Comparison of ENCODE assay signal across 9 cellular contexts in genomic region chr6:33851959-33852358, GRCh38. TPM values are rescaled to one million over a fixed set of nuclear protein-coding genes. Genes with fewer than 3 reads are reported as not detected.
DNase-seq lines count a peak whose midpoint lies in the region; ATAC-seq and TF ChIP-seq lines count a peak whose summit lies in the region.
"Had no signal": no experiment of that assay in that cellular context is flagged by ENCODE, and none has a peak within 500 bp of the region (broad histone marks: within the 10 kb centered on the region; RNA-seq: fewer than 3 reads in every experiment).

No MANE protein-coding gene starts in this region.

- ATAC-seq in RWPE2 (ENCODE audit: low read depth) (peak; percentile 43; the same call in 1 of the 3 replicates), foreskin keratinocyte (no peak), HG02840 (IDR thresholded peaks at IDR 0.05; ENCODE audit: low FRiP score, unreplicated experiment) (no peak), HG03521 (IDR thresholded peaks at IDR 0.05; ENCODE audit: unreplicated experiment) (no peak), HG02870 (IDR thresholded peaks at IDR 0.05; ENCODE audit: unreplicated experiment) (no peak)

- H3K36me3 ChIP-seq in GM06990 (ENCODE audit: control insufficient read depth, insufficient read depth, low read length) (no peaks in the 10 kb centered on the region), RWPE2 (ENCODE audit: low read depth) (no peaks in the 10 kb centered on the region)

- no peak overlapping the region for H3K27ac ChIP-seq in 22Rv1
- no peak overlapping the region for H3K27ac ChIP-seq in RWPE2 (ENCODE audit: poor library complexity, severe bottlenecking)
- no peak overlapping the region for H3K27ac ChIP-seq in foreskin keratinocyte

- H3K9me3 ChIP-seq in RWPE2 (ENCODE audit: severe bottlenecking), result no peaks in the 10 kb centered on the region

- H3K4me3 ChIP-seq in GM06990 (replicated peaks; ENCODE audit: low read depth, low read length) (no peak overlapping the region), RWPE2 (ENCODE audit: severe bottlenecking) (no peak overlapping the region)

- DNase-seq in GM06990 (ENCODE audit: extremely low read depth, insufficient read length) (no peak), RWPE2 (ENCODE audit: low spot score) (no peak), foreskin keratinocyte (no peak), NOMO-1 treated with DMSO at 0.1 percent for 48 hours (lab: John Stamatoyannopoulos, UW; ENCODE audit: unreplicated experiment) (no peak)
- DNase-seq: stimulated activated CD4-positive, alpha-beta T cell treated with anti-CD3 and anti-CD28 coated beads, Interleukin-2, amount 100 ng/mL, for 48 hours had no signal

- H3K4me1 ChIP-seq in RWPE2 (ENCODE audit: insufficient read depth, poor library complexity, severe bottlenecking) (no peaks in the 10 kb centered on the region), foreskin keratinocyte (peaks cover 1% of the 10 kb centered on the region)

- H3K27me3 ChIP-seq in GM06990 (replicated peaks; ENCODE audit: control insufficient read depth, insufficient read depth, low read length) (no peaks in the 10 kb centered on the region), RWPE2 (ENCODE audit: insufficient read depth, poor library complexity, severe bottlenecking) (no peaks in the 10 kb centered on the region), foreskin keratinocyte (peaks cover 38% of the 10 kb centered on the region)

- TF ChIP-seq CTCF in 22Rv1 (IDR thresholded peaks at IDR 0.05) (peak; percentile 42), GM06990 (IDR thresholded peaks at IDR 0.05; ENCODE audit: insufficient read depth, low read length, poor library complexity, severe bottlenecking) (peak; percentile 60), RWPE2 (IDR thresholded peaks at IDR 0.05; ENCODE audit: poor library complexity, severe bottlenecking) (peak; percentile 44), foreskin keratinocyte (conservative IDR thresholded peaks at IDR 0.05) (peak; percentile 68)

RNA-seq across cellular contexts. Expression of gene MLN, which starts 48.2 kb away (rescaled TPM):
- total RNA-seq in foreskin keratinocyte, result not detected in 2 replicates
- polyA plus RNA-seq in foreskin keratinocyte, result not detected in 2 replicates
